ENCODE assay signal across 1 cellular context in the genomic region with DNA sequence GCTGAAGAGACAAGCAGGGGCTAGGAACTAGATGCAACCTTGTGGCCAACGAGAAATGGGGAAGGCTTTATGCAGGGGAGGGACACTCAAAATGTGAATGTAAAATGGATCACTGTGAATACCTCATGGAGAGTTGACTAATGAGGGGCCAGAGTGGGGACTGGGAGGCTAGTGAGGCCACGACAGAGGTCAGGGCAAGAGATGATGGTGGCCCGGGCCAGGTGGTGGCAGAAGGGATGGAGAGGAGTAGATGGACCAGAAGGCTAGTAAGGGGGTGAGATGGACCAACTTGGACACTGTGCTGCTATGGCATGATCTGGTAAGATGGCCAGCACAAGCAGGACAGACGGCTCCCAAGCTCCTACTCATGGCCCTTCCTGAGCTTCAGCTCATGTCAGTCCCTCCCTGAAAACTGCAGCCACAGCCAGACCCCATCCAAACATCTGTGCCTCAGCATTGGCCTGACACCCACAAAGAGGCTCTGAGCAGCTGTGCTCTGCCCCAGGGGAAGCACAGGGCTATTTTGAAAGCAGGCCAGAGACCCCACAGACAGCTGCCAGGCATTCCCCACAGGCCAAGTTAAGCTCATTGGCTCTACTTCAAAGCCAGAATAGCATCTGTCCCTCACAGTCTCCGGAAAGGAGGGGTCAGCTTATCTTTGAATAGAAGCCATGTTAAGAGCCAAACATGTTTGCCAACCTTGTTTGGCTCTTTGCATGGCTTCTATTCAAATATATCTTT.
TF ChIP-seq lines count a peak whose summit lies in the region.

No MANE protein-coding gene starts in this region.

TF ChIP-seq in GM12878, 131 proteins besides CTCF, POLR2A, EP300 and RAD21 (continues in another document):
- TF ChIP-seq, protein P1, sequence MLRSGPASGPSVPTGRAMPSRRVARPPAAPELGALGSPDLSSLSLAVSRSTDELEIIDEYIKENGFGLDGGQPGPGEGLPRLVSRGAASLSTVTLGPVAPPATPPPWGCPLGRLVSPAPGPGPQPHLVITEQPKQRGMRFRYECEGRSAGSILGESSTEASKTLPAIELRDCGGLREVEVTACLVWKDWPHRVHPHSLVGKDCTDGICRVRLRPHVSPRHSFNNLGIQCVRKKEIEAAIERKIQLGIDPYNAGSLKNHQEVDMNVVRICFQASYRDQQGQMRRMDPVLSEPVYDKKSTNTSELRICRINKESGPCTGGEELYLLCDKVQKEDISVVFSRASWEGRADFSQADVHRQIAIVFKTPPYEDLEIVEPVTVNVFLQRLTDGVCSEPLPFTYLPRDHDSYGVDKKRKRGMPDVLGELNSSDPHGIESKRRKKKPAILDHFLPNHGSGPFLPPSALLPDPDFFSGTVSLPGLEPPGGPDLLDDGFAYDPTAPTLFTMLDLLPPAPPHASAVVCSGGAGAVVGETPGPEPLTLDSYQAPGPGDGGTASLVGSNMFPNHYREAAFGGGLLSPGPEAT (IDR thresholded peaks at IDR 0.05; ENCODE audit: low read depth) = peak; percentile 14; the same call in 1 of the 2 replicates
- TF ChIP-seq ESRRA (IDR thresholded peaks at IDR 0.05; ENCODE audit: low read length) (no peak), IKZF2 (IDR thresholded peaks at IDR 0.05) (peak in 1 of 2 experiments; percentile 21; a peak in 1 of 4 replicates), YY1 (IDR thresholded peaks at IDR 0.05; ENCODE audit: low read depth, low read length) (0 out of 2 replicates have a peak, but pooled peaks have one; percentile 14), SIX5 (IDR thresholded peaks at IDR 0.05; ENCODE audit: low read depth, low read length, severe bottlenecking) (no peak), CREM (IDR thresholded peaks at IDR 0.05; ENCODE audit: low read depth) (peak; percentile 74), KLF5 (IDR thresholded peaks at IDR 0.05; ENCODE audit: partially characterized antibody) (no peak), CHD4 (IDR thresholded peaks at IDR 0.05) (no peak), ATF7 (IDR thresholded peaks at IDR 0.05; ENCODE audit: low read depth) (no peak), RB1 (IDR thresholded peaks at IDR 0.05; ENCODE audit: borderline replicate concordance) (no peak), ZNF274 (IDR thresholded peaks at IDR 0.05; ENCODE audit: insufficient read depth, insufficient read length) (no peak), EED (IDR thresholded peaks at IDR 0.05; ENCODE audit: low read depth) (peak; percentile 74), MEF2B (IDR thresholded peaks at IDR 0.05; ENCODE audit: partially characterized antibody, poor library complexity, severe bottlenecking) (peak; percentile 59), KAT2A (conservative IDR thresholded peaks at IDR 0.05; ENCODE audit: control insufficient read depth, low read depth, low read length) (no peak), TARDBP (IDR thresholded peaks at IDR 0.05; ENCODE audit: borderline replicate concordance) (no peak), TCF3 (IDR thresholded peaks at IDR 0.05; ENCODE audit: borderline replicate concordance, insufficient read depth, low read depth, low read length) (0 out of 2 replicates have a peak, but pooled peaks have one; percentile 60), RELA (IDR thresholded peaks at IDR 0.05; ENCODE audit: borderline replicate concordance, partially characterized antibody) (no peak), CHD1 (IDR thresholded peaks at IDR 0.05; ENCODE audit: low read depth, low read length) (no peak), HDGF (IDR thresholded peaks at IDR 0.05) (0 out of 2 replicates have a peak, but pooled peaks have one; percentile 52), BCL11A (IDR thresholded peaks at IDR 0.05; ENCODE audit: low read depth, low read length) (peak; percentile 64; the same call in 1 of the 2 replicates), FOS (IDR thresholded peaks at IDR 0.05; ENCODE audit: borderline replicate concordance, extremely low read depth, insufficient read length) (no peak), FOXM1 (IDR thresholded peaks at IDR 0.05; ENCODE audit: low read depth, low read length) (peak; percentile 90; the same call in 1 of the 2 replicates), HDAC2 (IDR thresholded peaks at IDR 0.05) (no peak), ZBED1 (IDR thresholded peaks at IDR 0.05; ENCODE audit: borderline replicate concordance) (peak; percentile 87; the same call in 1 of the 2 replicates), NFIC (IDR thresholded peaks at IDR 0.05; ENCODE audit: low read depth, low read length) (peak; percentile 83; the same call in 1 of the 2 replicates), GABPA (IDR thresholded peaks at IDR 0.05; ENCODE audit: low read depth) (no peak)
- TF ChIP-seq, protein P2, sequence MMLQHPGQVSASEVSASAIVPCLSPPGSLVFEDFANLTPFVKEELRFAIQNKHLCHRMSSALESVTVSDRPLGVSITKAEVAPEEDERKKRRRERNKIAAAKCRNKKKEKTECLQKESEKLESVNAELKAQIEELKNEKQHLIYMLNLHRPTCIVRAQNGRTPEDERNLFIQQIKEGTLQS (IDR thresholded peaks at IDR 0.05; ENCODE audit: borderline replicate concordance, extremely low read depth, low read depth, low read length) = no peak
- TF ChIP-seq, protein P3, sequence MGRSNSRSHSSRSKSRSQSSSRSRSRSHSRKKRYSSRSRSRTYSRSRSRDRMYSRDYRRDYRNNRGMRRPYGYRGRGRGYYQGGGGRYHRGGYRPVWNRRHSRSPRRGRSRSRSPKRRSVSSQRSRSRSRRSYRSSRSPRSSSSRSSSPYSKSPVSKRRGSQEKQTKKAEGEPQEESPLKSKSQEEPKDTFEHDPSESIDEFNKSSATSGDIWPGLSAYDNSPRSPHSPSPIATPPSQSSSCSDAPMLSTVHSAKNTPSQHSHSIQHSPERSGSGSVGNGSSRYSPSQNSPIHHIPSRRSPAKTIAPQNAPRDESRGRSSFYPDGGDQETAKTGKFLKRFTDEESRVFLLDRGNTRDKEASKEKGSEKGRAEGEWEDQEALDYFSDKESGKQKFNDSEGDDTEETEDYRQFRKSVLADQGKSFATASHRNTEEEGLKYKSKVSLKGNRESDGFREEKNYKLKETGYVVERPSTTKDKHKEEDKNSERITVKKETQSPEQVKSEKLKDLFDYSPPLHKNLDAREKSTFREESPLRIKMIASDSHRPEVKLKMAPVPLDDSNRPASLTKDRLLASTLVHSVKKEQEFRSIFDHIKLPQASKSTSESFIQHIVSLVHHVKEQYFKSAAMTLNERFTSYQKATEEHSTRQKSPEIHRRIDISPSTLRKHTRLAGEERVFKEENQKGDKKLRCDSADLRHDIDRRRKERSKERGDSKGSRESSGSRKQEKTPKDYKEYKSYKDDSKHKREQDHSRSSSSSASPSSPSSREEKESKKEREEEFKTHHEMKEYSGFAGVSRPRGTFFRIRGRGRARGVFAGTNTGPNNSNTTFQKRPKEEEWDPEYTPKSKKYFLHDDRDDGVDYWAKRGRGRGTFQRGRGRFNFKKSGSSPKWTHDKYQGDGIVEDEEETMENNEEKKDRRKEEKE (IDR thresholded peaks at IDR 0.05) = no peak
- TF ChIP-seq, protein P4, sequence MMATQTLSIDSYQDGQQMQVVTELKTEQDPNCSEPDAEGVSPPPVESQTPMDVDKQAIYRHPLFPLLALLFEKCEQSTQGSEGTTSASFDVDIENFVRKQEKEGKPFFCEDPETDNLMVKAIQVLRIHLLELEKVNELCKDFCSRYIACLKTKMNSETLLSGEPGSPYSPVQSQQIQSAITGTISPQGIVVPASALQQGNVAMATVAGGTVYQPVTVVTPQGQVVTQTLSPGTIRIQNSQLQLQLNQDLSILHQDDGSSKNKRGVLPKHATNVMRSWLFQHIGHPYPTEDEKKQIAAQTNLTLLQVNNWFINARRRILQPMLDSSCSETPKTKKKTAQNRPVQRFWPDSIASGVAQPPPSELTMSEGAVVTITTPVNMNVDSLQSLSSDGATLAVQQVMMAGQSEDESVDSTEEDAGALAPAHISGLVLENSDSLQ (IDR thresholded peaks at IDR 0.05) = peak; percentile 40; the same call in 1 of the 2 replicates
- TF ChIP-seq, protein P5, sequence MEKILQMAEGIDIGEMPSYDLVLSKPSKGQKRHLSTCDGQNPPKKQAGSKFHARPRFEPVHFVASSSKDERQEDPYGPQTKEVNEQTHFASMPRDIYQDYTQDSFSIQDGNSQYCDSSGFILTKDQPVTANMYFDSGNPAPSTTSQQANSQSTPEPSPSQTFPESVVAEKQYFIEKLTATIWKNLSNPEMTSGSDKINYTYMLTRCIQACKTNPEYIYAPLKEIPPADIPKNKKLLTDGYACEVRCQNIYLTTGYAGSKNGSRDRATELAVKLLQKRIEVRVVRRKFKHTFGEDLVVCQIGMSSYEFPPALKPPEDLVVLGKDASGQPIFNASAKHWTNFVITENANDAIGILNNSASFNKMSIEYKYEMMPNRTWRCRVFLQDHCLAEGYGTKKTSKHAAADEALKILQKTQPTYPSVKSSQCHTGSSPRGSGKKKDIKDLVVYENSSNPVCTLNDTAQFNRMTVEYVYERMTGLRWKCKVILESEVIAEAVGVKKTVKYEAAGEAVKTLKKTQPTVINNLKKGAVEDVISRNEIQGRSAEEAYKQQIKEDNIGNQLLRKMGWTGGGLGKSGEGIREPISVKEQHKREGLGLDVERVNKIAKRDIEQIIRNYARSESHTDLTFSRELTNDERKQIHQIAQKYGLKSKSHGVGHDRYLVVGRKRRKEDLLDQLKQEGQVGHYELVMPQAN (conservative IDR thresholded peaks at IDR 0.05) = no peak
- TF ChIP-seq, protein P6, sequence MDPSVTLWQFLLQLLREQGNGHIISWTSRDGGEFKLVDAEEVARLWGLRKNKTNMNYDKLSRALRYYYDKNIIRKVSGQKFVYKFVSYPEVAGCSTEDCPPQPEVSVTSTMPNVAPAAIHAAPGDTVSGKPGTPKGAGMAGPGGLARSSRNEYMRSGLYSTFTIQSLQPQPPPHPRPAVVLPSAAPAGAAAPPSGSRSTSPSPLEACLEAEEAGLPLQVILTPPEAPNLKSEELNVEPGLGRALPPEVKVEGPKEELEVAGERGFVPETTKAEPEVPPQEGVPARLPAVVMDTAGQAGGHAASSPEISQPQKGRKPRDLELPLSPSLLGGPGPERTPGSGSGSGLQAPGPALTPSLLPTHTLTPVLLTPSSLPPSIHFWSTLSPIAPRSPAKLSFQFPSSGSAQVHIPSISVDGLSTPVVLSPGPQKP (IDR thresholded peaks at IDR 0.05; ENCODE audit: low read depth, low read length) = no peak
- TF ChIP-seq, protein P7, sequence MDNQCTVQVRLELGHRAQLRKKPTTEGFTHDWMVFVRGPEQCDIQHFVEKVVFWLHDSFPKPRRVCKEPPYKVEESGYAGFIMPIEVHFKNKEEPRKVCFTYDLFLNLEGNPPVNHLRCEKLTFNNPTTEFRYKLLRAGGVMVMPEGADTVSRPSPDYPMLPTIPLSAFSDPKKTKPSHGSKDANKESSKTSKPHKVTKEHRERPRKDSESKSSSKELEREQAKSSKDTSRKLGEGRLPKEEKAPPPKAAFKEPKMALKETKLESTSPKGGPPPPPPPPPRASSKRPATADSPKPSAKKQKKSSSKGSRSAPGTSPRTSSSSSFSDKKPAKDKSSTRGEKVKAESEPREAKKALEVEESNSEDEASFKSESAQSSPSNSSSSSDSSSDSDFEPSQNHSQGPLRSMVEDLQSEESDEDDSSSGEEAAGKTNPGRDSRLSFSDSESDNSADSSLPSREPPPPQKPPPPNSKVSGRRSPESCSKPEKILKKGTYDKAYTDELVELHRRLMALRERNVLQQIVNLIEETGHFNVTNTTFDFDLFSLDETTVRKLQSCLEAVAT (IDR thresholded peaks at IDR 0.05) = no peak
- TF ChIP-seq, protein P8, sequence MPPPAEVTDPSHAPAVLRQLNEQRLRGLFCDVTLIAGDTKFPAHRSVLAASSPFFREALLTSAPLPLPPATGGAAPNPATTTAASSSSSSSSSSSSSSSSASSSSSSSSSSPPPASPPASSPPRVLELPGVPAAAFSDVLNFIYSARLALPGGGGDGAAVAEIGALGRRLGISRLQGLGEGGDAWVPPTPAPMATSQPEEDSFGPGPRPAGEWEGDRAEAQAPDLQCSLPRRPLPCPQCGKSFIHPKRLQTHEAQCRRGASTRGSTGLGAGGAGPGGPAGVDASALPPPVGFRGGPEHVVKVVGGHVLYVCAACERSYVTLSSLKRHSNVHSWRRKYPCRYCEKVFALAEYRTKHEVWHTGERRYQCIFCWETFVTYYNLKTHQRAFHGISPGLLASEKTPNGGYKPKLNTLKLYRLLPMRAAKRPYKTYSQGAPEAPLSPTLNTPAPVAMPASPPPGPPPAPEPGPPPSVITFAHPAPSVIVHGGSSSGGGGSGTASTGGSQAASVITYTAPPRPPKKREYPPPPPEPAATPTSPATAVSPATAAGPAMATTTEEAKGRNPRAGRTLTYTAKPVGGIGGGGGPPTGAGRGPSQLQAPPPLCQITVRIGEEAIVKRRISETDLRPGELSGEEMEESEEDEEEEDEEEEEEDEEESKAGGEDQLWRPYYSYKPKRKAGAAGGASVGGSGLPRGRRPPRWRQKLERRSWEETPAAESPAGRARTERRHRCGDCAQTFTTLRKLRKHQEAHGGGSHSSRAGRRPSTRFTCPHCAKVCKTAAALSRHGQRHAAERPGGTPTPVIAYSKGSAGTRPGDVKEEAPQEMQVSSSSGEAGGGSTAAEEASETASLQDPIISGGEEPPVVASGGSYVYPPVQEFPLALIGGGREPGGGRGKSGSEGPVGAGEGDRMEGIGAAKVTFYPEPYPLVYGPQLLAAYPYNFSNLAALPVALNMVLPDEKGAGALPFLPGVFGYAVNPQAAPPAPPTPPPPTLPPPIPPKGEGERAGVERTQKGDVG (CRISPR knock-in tag; IDR thresholded peaks at IDR 0.05) = no peak
- TF ChIP-seq, protein P9, sequence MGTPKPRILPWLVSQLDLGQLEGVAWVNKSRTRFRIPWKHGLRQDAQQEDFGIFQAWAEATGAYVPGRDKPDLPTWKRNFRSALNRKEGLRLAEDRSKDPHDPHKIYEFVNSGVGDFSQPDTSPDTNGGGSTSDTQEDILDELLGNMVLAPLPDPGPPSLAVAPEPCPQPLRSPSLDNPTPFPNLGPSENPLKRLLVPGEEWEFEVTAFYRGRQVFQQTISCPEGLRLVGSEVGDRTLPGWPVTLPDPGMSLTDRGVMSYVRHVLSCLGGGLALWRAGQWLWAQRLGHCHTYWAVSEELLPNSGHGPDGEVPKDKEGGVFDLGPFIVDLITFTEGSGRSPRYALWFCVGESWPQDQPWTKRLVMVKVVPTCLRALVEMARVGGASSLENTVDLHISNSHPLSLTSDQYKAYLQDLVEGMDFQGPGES (IDR thresholded peaks at IDR 0.05) = no peak
- TF ChIP-seq, protein P10, sequence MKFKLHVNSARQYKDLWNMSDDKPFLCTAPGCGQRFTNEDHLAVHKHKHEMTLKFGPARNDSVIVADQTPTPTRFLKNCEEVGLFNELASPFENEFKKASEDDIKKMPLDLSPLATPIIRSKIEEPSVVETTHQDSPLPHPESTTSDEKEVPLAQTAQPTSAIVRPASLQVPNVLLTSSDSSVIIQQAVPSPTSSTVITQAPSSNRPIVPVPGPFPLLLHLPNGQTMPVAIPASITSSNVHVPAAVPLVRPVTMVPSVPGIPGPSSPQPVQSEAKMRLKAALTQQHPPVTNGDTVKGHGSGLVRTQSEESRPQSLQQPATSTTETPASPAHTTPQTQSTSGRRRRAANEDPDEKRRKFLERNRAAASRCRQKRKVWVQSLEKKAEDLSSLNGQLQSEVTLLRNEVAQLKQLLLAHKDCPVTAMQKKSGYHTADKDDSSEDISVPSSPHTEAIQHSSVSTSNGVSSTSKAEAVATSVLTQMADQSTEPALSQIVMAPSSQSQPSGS (IDR thresholded peaks at IDR 0.05; ENCODE audit: low read length) = no peak
